In the genomic region with DNA sequence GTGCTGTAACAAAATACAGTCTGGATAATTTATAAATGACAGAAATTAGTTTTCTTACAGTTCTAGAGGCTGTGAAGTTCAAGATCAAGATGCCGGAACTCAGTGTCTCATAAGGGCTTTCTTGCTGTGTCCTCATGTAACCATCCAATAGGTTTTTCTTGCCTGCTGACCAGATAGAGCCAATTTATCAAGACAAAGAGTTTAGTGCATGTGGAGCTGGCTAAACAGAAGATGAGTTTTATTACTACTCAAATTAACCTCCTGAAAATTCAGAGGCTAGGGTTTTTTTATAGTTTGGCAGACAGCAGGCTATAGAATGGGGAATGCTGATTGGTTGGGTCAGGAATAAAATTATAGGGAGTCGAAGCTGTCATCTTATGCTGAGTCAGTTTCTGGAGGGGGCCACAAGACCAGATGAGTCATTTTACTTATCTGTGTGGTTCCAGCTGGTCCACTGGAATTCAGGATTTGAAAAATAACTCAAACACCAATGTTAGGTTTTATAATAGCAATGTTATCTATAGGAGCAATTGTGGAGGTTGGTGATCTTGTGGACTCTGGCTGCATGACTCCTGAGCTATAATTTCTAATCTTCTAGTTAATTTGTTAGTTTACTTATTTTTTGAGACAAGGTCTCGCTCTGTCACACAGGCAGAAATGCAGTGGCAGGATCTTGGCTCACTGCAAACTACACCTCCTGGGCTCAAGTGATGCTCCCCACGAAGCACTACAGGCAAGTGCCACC, we compare ENCODE assay signal across 11 cellular contexts. TPM values are rescaled to one million over a fixed set of nuclear protein-coding genes. Genes with fewer than 3 reads are reported as not detected.
DNase-seq lines count a peak whose midpoint lies in the region; FAIRE-seq and TF ChIP-seq lines count a peak whose summit lies in the region.
"Had no signal": no experiment of that assay in that cellular context is flagged by ENCODE, and none has a peak within 500 bp of the region (broad histone marks: within the 10 kb centered on the region; RNA-seq: fewer than 3 reads in every experiment).

No MANE protein-coding gene starts in this region.

- H3K4me3 ChIP-seq in endothelial cell of umbilical vein (replicated peaks in 1 of 3; ENCODE audit: insufficient read depth in 1 of 3, low read depth in 1 of 3, low read length in 3 of 3): no peak overlapping the region
- H3K4me3 ChIP-seq in trophoblast cell (ENCODE audit: low read depth, low read length): no peak overlapping the region
- H3K4me3 ChIP-seq: ovary had no signal

- H3K4me2 ChIP-seq in endothelial cell of umbilical vein (ENCODE audit: insufficient read depth, low read length): no peak overlapping the region
- no peak overlapping the region for H3K4me2 ChIP-seq in trophoblast cell (ENCODE audit: low read length)

- WGBS in trophoblast cell (ENCODE audit: extremely low coverage, insufficient coverage, insufficient read length): no CpG with 5 or more reads among the region's 4 CpGs

- no peak overlapping the region for H2BK120ac ChIP-seq in trophoblast cell (ENCODE audit: insufficient read depth, low read length, poor library complexity)

- no peaks in the 10 kb centered on the region for H3K9me3 ChIP-seq in endothelial cell of umbilical vein (replicated peaks; ENCODE audit: control insufficient read depth, insufficient read depth, low read length)
- peaks cover 4% of the 10 kb centered on the region for H3K9me3 ChIP-seq in trophoblast cell (ENCODE audit: insufficient read depth, low read depth, low read length)

- H4K12ac ChIP-seq in trophoblast cell (ENCODE audit: low read depth, low read length): no peak overlapping the region

- POLR2A ChIA-PET in endothelial cell of umbilical vein (lab: Charles Lee): no interaction called here

- no peak overlapping the region for H3K18ac ChIP-seq in trophoblast cell (ENCODE audit: low read length)

- H3K9me1 ChIP-seq in endothelial cell of umbilical vein (replicated peaks; ENCODE audit: control insufficient read depth, extremely low read depth, insufficient read depth, low read length): no peaks in the 10 kb centered on the region

- H4K91ac ChIP-seq in trophoblast cell (ENCODE audit: low read depth, low read length): no peak overlapping the region

- H3K79me2 ChIP-seq in endothelial cell of umbilical vein (ENCODE audit: control insufficient read depth, insufficient read depth, low read length) (peaks cover 10% of the 10 kb centered on the region), trophoblast cell (ENCODE audit: control insufficient read depth, insufficient read depth, low read length, poor library complexity) (peaks cover 4% of the 10 kb centered on the region)

- dilution Hi-C loops in endothelial cell of umbilical vein (cut with MboI; ENCODE audit: extremely low pct_ligation_motif_present, low sequenced_read_pairs): no loop called here

- intact Hi-C loops in endothelial cell of umbilical vein (cut with micrococcal nuclease): no loop called here

- DNase-seq in GM04503 (ENCODE audit: low read depth) (peak; percentile 27), OCI-M1 (lab: John Stamatoyannopoulos, UW) (peak; percentile 88), endothelial cell of umbilical vein (ENCODE audit: low read depth, low spot score) (peak; percentile 79), trophoblast cell (peak; percentile 4 to 32), SKM-1 (lab: John Stamatoyannopoulos, UW; ENCODE audit: unreplicated experiment) (no peak)
- no peak for DNase-seq in activated CD8-positive, alpha-beta memory T cell treated with anti-CD3 and anti-CD28 coated beads, Interleukin-2, amount 50 U/mL, for 48 hours
- DNase-seq in stimulated activated CD4-positive, alpha-beta T cell treated with anti-CD3 and anti-CD28 coated beads, Interleukin-12 subunit alpha, Interleukin-12 subunit beta, amount 100 ng/mL, for 4 hours: no peak
- DNase-seq: activated naive CD4-positive, alpha-beta T cell treated with anti-CD3 and anti-CD28 coated beads, Interleukin-2, amount 50 U/mL, for 16 hours; effector memory CD8-positive, alpha-beta T cell; NCI-H2081 treated with DMSO at 0.1 percent for 48 hours; ovary had no signal

- H3K9ac ChIP-seq in endothelial cell of umbilical vein (replicated peaks; ENCODE audit: extremely low read depth, insufficient read depth, low read length) (no peak overlapping the region), trophoblast cell (ENCODE audit: low read length) (no peak overlapping the region)

- no peak overlapping the region for H3K23ac ChIP-seq in trophoblast cell (ENCODE audit: low read length)

- peak; percentile 71 for FAIRE-seq in endothelial cell of umbilical vein (lab: Jason Lieb, UNC)

- H2AFZ ChIP-seq in endothelial cell of umbilical vein (ENCODE audit: low read depth, low read length): no peak overlapping the region
- H2AFZ ChIP-seq in trophoblast cell (ENCODE audit: insufficient read depth, low read length, poor library complexity): no peak overlapping the region

- H3K4me1 ChIP-seq in endothelial cell of umbilical vein (ENCODE audit: control insufficient read depth, extremely low read depth, insufficient read depth, low read length) (peaks cover 27% of the 10 kb centered on the region), trophoblast cell (ENCODE audit: control insufficient read depth in 1 of 2, insufficient read depth in 2 of 2, low read length in 2 of 2) (peaks cover 5 to 10% of the 10 kb centered on the region in 2 experiments)

- peaks cover 10% of the 10 kb centered on the region for H3K79me1 ChIP-seq in trophoblast cell (ENCODE audit: low read length)

- no peak overlapping the region for H3K14ac ChIP-seq in trophoblast cell (ENCODE audit: low read length)

- no peak for TF ChIP-seq CTCF in endothelial cell of umbilical vein (IDR thresholded peaks at IDR 0.05; ENCODE audit: extremely low read depth in 1 of 2, insufficient read depth in 1 of 2, low read depth in 1 of 2, low read length in 2 of 2)

- H4K20me1 ChIP-seq in endothelial cell of umbilical vein (replicated peaks; ENCODE audit: control insufficient read depth, extremely low read depth, insufficient read depth, low read length): no peaks in the 10 kb centered on the region

- H4K8ac ChIP-seq in trophoblast cell (ENCODE audit: low read depth, low read length): no peak overlapping the region

- H2AK5ac ChIP-seq in trophoblast cell (ENCODE audit: low read length): peak overlapping the region; percentile 59

- peak overlapping the region; percentile 70 for H3K27ac ChIP-seq in endothelial cell of umbilical vein (ENCODE audit: insufficient read depth, low read depth, low read length)
- no peak overlapping the region for H3K27ac ChIP-seq in trophoblast cell (ENCODE audit: low read depth, low read length)
- H3K27ac ChIP-seq: ovary had no signal

- no peak overlapping the region for H2BK5ac ChIP-seq in trophoblast cell (ENCODE audit: low read depth, low read length, poor library complexity)

- H3K36me3 ChIP-seq in endothelial cell of umbilical vein (ENCODE audit: control insufficient read depth in 2 of 2, extremely low read depth in 1 of 2, insufficient read depth in 2 of 2, low read length in 2 of 2): no peaks in the 10 kb centered on the region
- H3K36me3 ChIP-seq in trophoblast cell (ENCODE audit: control insufficient read depth in 1 of 2, insufficient read depth in 2 of 2, low read length in 2 of 2): no peaks in the 10 kb centered on the region
- H3K36me3 ChIP-seq: ovary had no signal

- no peak for TF ChIP-seq POLR2A in endothelial cell of umbilical vein (IDR thresholded peaks at IDR 0.05; ENCODE audit: low read depth, low read length)

- H2BK12ac ChIP-seq in trophoblast cell (ENCODE audit: low read length): peak overlapping the region; percentile 24

- H3K27me3 ChIP-seq in endothelial cell of umbilical vein (ENCODE audit: control insufficient read depth in 2 of 2, insufficient read depth in 2 of 2, low read length in 2 of 2): no peaks in the 10 kb centered on the region
- no peaks in the 10 kb centered on the region for H3K27me3 ChIP-seq in trophoblast cell (ENCODE audit: insufficient read depth, low read length)
- H3K27me3 ChIP-seq: ovary had no signal

- BruUV-seq in endothelial cell of umbilical vein (replicated peaks; lab: Mats Ljungman, UMichigan): no TSS peak

- CTCF ChIA-PET in endothelial cell of umbilical vein (lab: Charles Lee): interaction anchor here (0.7 to 1.5 kb wide), 4 partner anchors 12 to 158 kb away, joined by 3 to 5 read pairs (median 3); no protein-coding TSS in a partner anchor

- H3K4ac ChIP-seq in trophoblast cell (ENCODE audit: low read depth, low read length): no peak overlapping the region

TF ChIP-seq in endothelial cell of umbilical vein, 7 proteins besides CTCF, POLR2A, EP300 and RAD21:
- TF ChIP-seq FOS (IDR thresholded peaks at IDR 0.05; ENCODE audit: borderline replicate concordance, insufficient read depth, low read length) (peak; percentile 83), POLR2AphosphoS5 (IDR thresholded peaks at IDR 0.05; ENCODE audit: insufficient read depth, low read depth, low read length) (peak; percentile 52), EZH2 (IDR thresholded peaks at IDR 0.05; ENCODE audit: borderline replicate concordance, low read depth, low read length, severe bottlenecking) (no peak), MYC (IDR thresholded peaks at IDR 0.05; ENCODE audit: low read depth, low read length) (no peak), GATA2 (IDR thresholded peaks at IDR 0.05; ENCODE audit: insufficient read depth, insufficient read length, low read depth, low read length) (peak; percentile 75), JUN (IDR thresholded peaks at IDR 0.05; ENCODE audit: borderline replicate concordance, insufficient read depth, insufficient read length, low read depth) (peak; percentile 83)
- TF ChIP-seq, protein P1, sequence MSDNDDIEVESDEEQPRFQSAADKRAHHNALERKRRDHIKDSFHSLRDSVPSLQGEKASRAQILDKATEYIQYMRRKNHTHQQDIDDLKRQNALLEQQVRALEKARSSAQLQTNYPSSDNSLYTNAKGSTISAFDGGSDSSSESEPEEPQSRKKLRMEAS (IDR thresholded peaks at IDR 0.05; ENCODE audit: insufficient read depth, insufficient read length): no peak
TF ChIP-seq in endothelial cell of umbilical vein: peak in this region for 4.

RNA-seq across cellular contexts. Expression of a gene that starts 3.2 kb away (rescaled TPM):
- 7.7 and 16.9 TPM in 2 replicates for total RNA-seq in endothelial cell of umbilical vein
- polyA plus RNA-seq in endothelial cell of umbilical vein: 3.7 and 5.1 TPM in 2 replicates
- polyA plus RNA-seq in endothelial cell of umbilical vein (2011; cell fraction: cytosol; rRNA removed): 4.3 and 4.5 TPM in 2 replicates
- polyA plus RNA-seq in endothelial cell of umbilical vein (2011; cell fraction: nucleus; rRNA removed): 13.9 and 14.0 TPM in 2 replicates
- 5.6 and 7.6 TPM in 2 replicates for polyA plus RNA-seq in endothelial cell of umbilical vein (2012)
- 28.6 and 45.2 TPM in 2 replicates for polyA minus RNA-seq in endothelial cell of umbilical vein
- polyA minus RNA-seq in endothelial cell of umbilical vein (2011; cell fraction: cytosol; rRNA and poly(A)+ RNA removed): 8.8 TPM
- polyA minus RNA-seq in endothelial cell of umbilical vein (2011; cell fraction: nucleus; rRNA and poly(A)+ RNA removed): 26.4 and 36.4 TPM in 2 replicates
- 9.7 and 10.4 TPM in 2 replicates for polyA plus RNA-seq in trophoblast cell (2013)

Comparison
In these comparisons a context has a peak if more than half of its experiments do, and no peak if none do; other contexts are left out.
1. DNase-seq: peak in GM04503 (single experiment), OCI-M1 (single experiment), endothelial cell of umbilical vein (single experiment) and trophoblast cell (2 of 2); none in activated CD8-positive, alpha-beta memory T cell treated with anti-CD3 and anti-CD28 coated beads, Interleukin-2, amount 50 U/mL, for 48 hours (single experiment), SKM-1 (single experiment) and stimulated activated CD4-positive, alpha-beta T cell treated with anti-CD3 and anti-CD28 coated beads, Interleukin-12 subunit alpha, Interleukin-12 subunit beta, amount 100 ng/mL, for 4 hours (single experiment).